8 cellular contexts compared by ENCODE assay signal in genomic region chr7:954330-955238, GRCh38. TPM values are rescaled to one million over a fixed set of nuclear protein-coding genes. Genes with fewer than 3 reads are reported as not detected.
DNase-seq lines count a peak whose midpoint lies in the region; ATAC-seq and TF ChIP-seq lines count a peak whose summit lies in the region.

Gene ADAP1 (minus strand): TSS chr7:954680. CDS start chr7:954477, 203 bp downstream.

- no peaks in the 10 kb centered on the region for H3K4me1 Mint-ChIP-seq in neural crest cell

- no peak within 1 kb of the TSS for H3K27ac Mint-ChIP-seq in neural crest cell (ENCODE audit: unreplicated experiment)

- H3K36me3 ChIP-seq in gastroesophageal sphincter (no peaks in the 10 kb centered on the region), thyroid gland (no peaks in the 10 kb centered on the region)

- no peaks in the 10 kb centered on the region for H3K36me3 Mint-ChIP-seq in neural crest cell (ENCODE audit: low read depth)

- peak; percentile 62 for ATAC-seq in GM21423 (IDR thresholded peaks at IDR 0.05; ENCODE audit: unreplicated experiment)
- ATAC-seq in gastroesophageal sphincter: peak; percentile 55

- TF ChIP-seq EP300 in gastroesophageal sphincter (IDR thresholded peaks at IDR 0.05): no peak

- no CpG with 5 or more reads among the region's 115 CpGs for WGBS in gastroesophageal sphincter (ENCODE audit: low coverage in 1 of 2), 2 donors
- WGBS in thyroid gland, 2 donors: 86 to 100% methylated on average over 1 to 4 of the region's 115 CpGs

- H3K4me3 ChIP-seq in gastroesophageal sphincter: peak within 1 kb of the TSS; percentile 33 to 80
- peak within 1 kb of the TSS; percentile 10 to 50 (median 37) for H3K4me3 ChIP-seq in thyroid gland (replicated peaks in 1 of 3)

- peak within 1 kb of the TSS; percentile 66 to 97 (median 92) for H3K27ac ChIP-seq in gastroesophageal sphincter
- H3K27ac ChIP-seq in thyroid gland: no peak within 1 kb of the TSS

- H3K4me1 ChIP-seq in gastroesophageal sphincter: peaks cover 0 to 45% (median 12%) of the 10 kb centered on the region in 3 donors
- H3K4me1 ChIP-seq in thyroid gland: peaks cover 7 to 14% of the 10 kb centered on the region in 2 donors

- peak in 1 of 2 donors; percentile 46 for TF ChIP-seq POLR2A in gastroesophageal sphincter (IDR thresholded peaks at IDR 0.05)
- TF ChIP-seq POLR2A in thyroid gland (IDR thresholded peaks at IDR 0.05): no peak

- DNase-seq in COLO668 (lab: John Stamatoyannopoulos, UW; ENCODE audit: unreplicated experiment) (peak; percentile 85), NCI-H2196 (lab: John Stamatoyannopoulos, UW; ENCODE audit: unreplicated experiment) (peak; percentile 50), neural crest cell (ENCODE audit: low read depth, low spot score) (peak; percentile 41), thyroid gland (peak; percentile 47 to 55), NCI-H1092 treated with DMSO at 0.1 percent for 48 hours (lab: John Stamatoyannopoulos, UW) (no peak)
- DNase-seq in activated T-cell treated with anti-CD3 and anti-CD28 coated beads, Interleukin-2, amount 50 U/mL, for 48 hours: peak; percentile 68 to 77

- H3K9me3 ChIP-seq in gastroesophageal sphincter: no peaks in the 10 kb centered on the region
- H3K9me3 ChIP-seq in thyroid gland: no peaks in the 10 kb centered on the region

- H3K27me3 ChIP-seq in gastroesophageal sphincter (peaks cover 18% of the 10 kb centered on the region), thyroid gland (no peaks in the 10 kb centered on the region)

- H3K4me3 Mint-ChIP-seq in neural crest cell: peak within 1 kb of the TSS; percentile 85

- no peaks in the 10 kb centered on the region for H3K9me3 Mint-ChIP-seq in neural crest cell

- intact Hi-C loops in thyroid gland (cut with DNase I): loop anchor here (5.0 kb wide), 1 partner anchor 42 kb away; no protein-coding TSS in a partner anchor

- peaks cover 19% of the 10 kb centered on the region for H3K27me3 Mint-ChIP-seq in neural crest cell (ENCODE audit: low read depth)

- peak in 2 of 4 experiments; percentile 43 to 46 for TF ChIP-seq CTCF in gastroesophageal sphincter (IDR thresholded peaks at IDR 0.05)
- peak; percentile 27 for TF ChIP-seq CTCF in neural crest cell (conservative IDR thresholded peaks at IDR 0.05)
- peak in 3 of 6 experiments; percentile 35 to 53 (median 48) for TF ChIP-seq CTCF in thyroid gland (IDR thresholded peaks at IDR 0.05)

RNA-seq across cellular contexts. Expression of gene ADAP1, which starts in this region (rescaled TPM):
- total RNA-seq in gastroesophageal sphincter (100 to 1,000 TPM in 1 of 4 donors, 10 to 100 TPM in 3; 44.8 to 106 (median 60.1) TPM), neural crest cell (5.2 and 6.4 TPM in 2 replicates), thyroid gland (10 to 100 TPM; 11.7 to 29.9 (median 23.4) TPM)

Comparison
In these comparisons a context has a peak if more than half of its experiments do, and no peak if none do; other contexts are left out.
1. H3K27ac ChIP-seq: peak in gastroesophageal sphincter (4 of 4); none in thyroid gland (0 of 3).